Comparison of ENCODE assay signal across 27 cellular contexts in the genomic region with DNA sequence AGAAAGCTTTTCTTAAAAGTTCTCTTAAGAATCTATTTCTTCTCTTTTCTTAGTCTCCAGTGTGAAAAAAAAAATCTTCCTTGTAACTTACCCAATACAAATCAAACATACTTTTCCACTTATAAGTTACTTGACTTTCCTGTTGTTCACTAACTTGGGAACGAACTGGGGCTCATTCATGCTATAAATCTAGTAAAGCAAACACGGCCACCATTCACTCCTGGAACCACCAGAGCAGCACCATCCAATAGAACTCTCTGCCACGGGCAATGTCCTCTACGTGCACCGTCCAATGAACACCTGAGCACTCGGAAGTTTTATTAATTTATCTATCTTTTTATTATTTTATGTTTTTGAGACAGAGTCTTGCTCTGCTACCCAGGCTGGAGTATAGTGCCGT. TPM values are rescaled to one million over a fixed set of nuclear protein-coding genes. Genes with fewer than 3 reads are reported as not detected.
A peak's percentile ranks its signal among the peaks of the same experiment; 100 is the strongest.
DNase-seq lines count a peak whose midpoint lies in the region; ATAC-seq and TF ChIP-seq lines count a peak whose summit lies in the region.
"Had no signal": no experiment of that assay in that cellular context is flagged by ENCODE, and none has a peak within 500 bp of the region (broad histone marks: within the 10 kb centered on the region; RNA-seq: fewer than 3 reads in every experiment).

No MANE protein-coding gene starts in this region.

- H3K4me1 ChIP-seq in GM23338 (ENCODE audit: insufficient read depth) (peaks cover 9% of the 10 kb centered on the region; the same call in 1 of the 2 replicates), prostate gland (replicated peaks) (no peaks in the 10 kb centered on the region)

- TF ChIP-seq CTCF in GM23338 (conservative IDR thresholded peaks at IDR 0.05; ENCODE audit: low read depth in 2 of 2), result no peak
- TF ChIP-seq CTCF in VCaP (conservative IDR thresholded peaks at IDR 0.05), result no peak
- TF ChIP-seq CTCF in prostate gland (IDR thresholded peaks at IDR 0.05), result no peak

- peaks cover 5% of the 10 kb centered on the region; the same call in 2 of the 3 replicates for H3K4me1 Mint-ChIP-seq in GM23338

- peaks cover 15% of the 10 kb centered on the region for H4K20me1 ChIP-seq in GM23338 (replicated peaks; ENCODE audit: insufficient read depth)

- intact Hi-C loops in prostate gland (cut with DNase I), result no loop called here

- TF ChIP-seq POLR2A in prostate gland (IDR thresholded peaks at IDR 0.05), result no peak

- no peaks in the 10 kb centered on the region for H3K9me3 ChIP-seq in prostate gland
- H3K9me3 ChIP-seq: MG63, stomach had no signal

- H3K4me3 ChIP-seq in GM23338, result no peak overlapping the region
- no peak overlapping the region for H3K4me3 ChIP-seq in prostate gland
- H3K4me3 ChIP-seq: coronary artery, MG63, skin epidermis, stomach had no signal

- DNase-seq in GM23338 (ENCODE audit: low spot score) (no peak), kidney glomerular epithelial cell (lab: John Stamatoyannopoulos, UW) (peak; percentile 60), prostate gland (ENCODE audit: low spot score) (peak; percentile 42), cerebellar cortex (ENCODE audit: low spot score) (no peak), middle frontal gyrus (ENCODE audit: extremely low spot score, low spot score) (no peak), NOMO-1 (lab: John Stamatoyannopoulos, UW; ENCODE audit: unreplicated experiment in 2 of 2) (no peak)
- no peak for DNase-seq in stimulated activated CD4-positive, alpha-beta T cell treated with anti-CD3 and anti-CD28 coated beads, Interleukin-4, amount 100 ng/mL, for 24 hours
- DNase-seq: activated CD4-positive, CD25-positive, alpha-beta regulatory T cell; CD8-positive, alpha-beta memory T cell; DND-41; MG63; naive thymus-derived CD8-positive, alpha-beta T cell; NCI-H146; NCI-H2171 treated with DMSO at 0.1 percent for 48 hours; NCI-H82; stomach had no signal

- peaks cover 14% of the 10 kb centered on the region; the same call in 1 of the 2 replicates for H3K79me2 ChIP-seq in GM23338 (replicated peaks; ENCODE audit: insufficient read depth)

- H3K9me3 Mint-ChIP-seq in GM23338, result no peaks in the 10 kb centered on the region
- H3K9me3 Mint-ChIP-seq: activated T-helper 1 cell treated with anti-CD3 and anti-CD28 coated beads, Interleukin-12 subunit alpha, Interleukin-12 subunit beta, Interleukin-2, Interleukin-4 antibody, amounts not matched to agents 30 ng/mL and 10 ng/mL and 1 ng/mL, durations not matched to agents 14 hours and 24 hours and 36 hours; CD8-positive, alpha-beta memory T cell; IgD-negative memory B cell; naive thymus-derived CD8-positive, alpha-beta T cell had no signal

- peaks cover 1% of the 10 kb centered on the region for H3K27me3 Mint-ChIP-seq in GM23338 (ENCODE audit: insufficient read depth, low read depth, poor library complexity)
- H3K27me3 Mint-ChIP-seq: CD8-positive, alpha-beta memory T cell; IgD-negative memory B cell; naive thymus-derived CD8-positive, alpha-beta T cell had no signal

- peaks cover 62% of the 10 kb centered on the region for H3K36me3 Mint-ChIP-seq in GM23338 (ENCODE audit: low read depth)
- H3K36me3 Mint-ChIP-seq: IgD-negative memory B cell had no signal

- H3K4me3 Mint-ChIP-seq in GM23338, result no peak overlapping the region
- H3K4me3 Mint-ChIP-seq: activated T-helper 1 cell treated with anti-CD3 and anti-CD28 coated beads, Interleukin-12 subunit alpha, Interleukin-12 subunit beta, Interleukin-2, Interleukin-4 antibody, amounts not matched to agents 30 ng/mL and 10 ng/mL and 1 ng/mL, durations not matched to agents 14 hours and 24 hours and 36 hours; CD8-positive, alpha-beta memory T cell; IgD-negative memory B cell; naive thymus-derived CD8-positive, alpha-beta T cell had no signal

- no peak overlapping the region for H3K27ac Mint-ChIP-seq in GM23338
- H3K27ac Mint-ChIP-seq: activated T-helper 1 cell treated with anti-CD3 and anti-CD28 coated beads, Interleukin-12 subunit alpha, Interleukin-12 subunit beta, Interleukin-2, Interleukin-4 antibody, amounts not matched to agents 30 ng/mL and 10 ng/mL and 1 ng/mL, durations not matched to agents 14 hours and 24 hours and 36 hours; IgD-negative memory B cell had no signal

- no peak overlapping the region for H2AFZ ChIP-seq in GM23338

- no peak overlapping the region for H3K4me2 ChIP-seq in GM23338

- 45% methylated on average over 7 of the region's 7 CpGs for WGBS in prostate gland

- no peaks in the 10 kb centered on the region for H3K9me2 ChIP-seq in GM23338 (ENCODE audit: insufficient read depth)

- H3F3A ChIP-seq in GM23338 (replicated peaks; ENCODE audit: low read depth), result peaks cover 14% of the 10 kb centered on the region; the same call in 1 of the 2 replicates

- H3K27ac ChIP-seq in GM23338 (ENCODE audit: low read depth) (0 out of 2 replicates have a peak overlapping the region, but pooled peaks have one; percentile 4), VCaP (peak overlapping the region; percentile 74), prostate gland (peak overlapping the region; percentile 28 to 54)
- H3K27ac ChIP-seq: coronary artery, stomach had no signal

- no peak for ATAC-seq in GM23338
- ATAC-seq: naive thymus-derived CD8-positive, alpha-beta T cell; Panc1 had no signal

- H3K36me3 ChIP-seq in GM23338 (ENCODE audit: insufficient read depth) (peaks cover 35% of the 10 kb centered on the region), prostate gland (peaks cover 8 to 19% of the 10 kb centered on the region in 2 donors)

- H3K27me3 ChIP-seq in GM23338 (ENCODE audit: insufficient read depth) (no peaks in the 10 kb centered on the region), prostate gland (replicated peaks; ENCODE audit: insufficient read depth) (no peaks in the 10 kb centered on the region)
- H3K27me3 ChIP-seq: brain microvascular endothelial cell, MG63, stomach had no signal

TF ChIP-seq in GM23338, 12 proteins besides CTCF, POLR2A, EP300 and RAD21 (continues in another document):
- TF ChIP-seq POLR2AphosphoS5 (IDR thresholded peaks at IDR 0.05; ENCODE audit: low read depth) (no peak), EZH2 (IDR thresholded peaks at IDR 0.05; ENCODE audit: low read depth, unreplicated experiment) (no peak), JUNB (IDR thresholded peaks at IDR 0.05; ENCODE audit: unreplicated experiment) (no peak), EZH2phosphoT487 (IDR thresholded peaks at IDR 0.05; ENCODE audit: unreplicated experiment) (no peak), NANOG (IDR thresholded peaks at IDR 0.05; ENCODE audit: borderline replicate concordance) (no peak), ZNF114 (CRISPR knock-in tag; IDR thresholded peaks at IDR 0.05) (no peak), STAT1 (IDR thresholded peaks at IDR 0.05; ENCODE audit: unreplicated experiment) (no peak), ZNF331 (CRISPR knock-in tag; IDR thresholded peaks at IDR 0.05; ENCODE audit: low read depth) (no peak), CREB1 (CRISPR knock-in tag; IDR thresholded peaks at IDR 0.05; ENCODE audit: low read depth) (no peak)
- TF ChIP-seq, protein P1, sequence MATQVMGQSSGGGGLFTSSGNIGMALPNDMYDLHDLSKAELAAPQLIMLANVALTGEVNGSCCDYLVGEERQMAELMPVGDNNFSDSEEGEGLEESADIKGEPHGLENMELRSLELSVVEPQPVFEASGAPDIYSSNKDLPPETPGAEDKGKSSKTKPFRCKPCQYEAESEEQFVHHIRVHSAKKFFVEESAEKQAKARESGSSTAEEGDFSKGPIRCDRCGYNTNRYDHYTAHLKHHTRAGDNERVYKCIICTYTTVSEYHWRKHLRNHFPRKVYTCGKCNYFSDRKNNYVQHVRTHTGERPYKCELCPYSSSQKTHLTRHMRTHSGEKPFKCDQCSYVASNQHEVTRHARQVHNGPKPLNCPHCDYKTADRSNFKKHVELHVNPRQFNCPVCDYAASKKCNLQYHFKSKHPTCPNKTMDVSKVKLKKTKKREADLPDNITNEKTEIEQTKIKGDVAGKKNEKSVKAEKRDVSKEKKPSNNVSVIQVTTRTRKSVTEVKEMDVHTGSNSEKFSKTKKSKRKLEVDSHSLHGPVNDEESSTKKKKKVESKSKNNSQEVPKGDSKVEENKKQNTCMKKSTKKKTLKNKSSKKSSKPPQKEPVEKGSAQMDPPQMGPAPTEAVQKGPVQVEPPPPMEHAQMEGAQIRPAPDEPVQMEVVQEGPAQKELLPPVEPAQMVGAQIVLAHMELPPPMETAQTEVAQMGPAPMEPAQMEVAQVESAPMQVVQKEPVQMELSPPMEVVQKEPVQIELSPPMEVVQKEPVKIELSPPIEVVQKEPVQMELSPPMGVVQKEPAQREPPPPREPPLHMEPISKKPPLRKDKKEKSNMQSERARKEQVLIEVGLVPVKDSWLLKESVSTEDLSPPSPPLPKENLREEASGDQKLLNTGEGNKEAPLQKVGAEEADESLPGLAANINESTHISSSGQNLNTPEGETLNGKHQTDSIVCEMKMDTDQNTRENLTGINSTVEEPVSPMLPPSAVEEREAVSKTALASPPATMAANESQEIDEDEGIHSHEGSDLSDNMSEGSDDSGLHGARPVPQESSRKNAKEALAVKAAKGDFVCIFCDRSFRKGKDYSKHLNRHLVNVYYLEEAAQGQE (IDR thresholded peaks at IDR 0.05; ENCODE audit: unreplicated experiment), result no peak
- TF ChIP-seq, protein P2, sequence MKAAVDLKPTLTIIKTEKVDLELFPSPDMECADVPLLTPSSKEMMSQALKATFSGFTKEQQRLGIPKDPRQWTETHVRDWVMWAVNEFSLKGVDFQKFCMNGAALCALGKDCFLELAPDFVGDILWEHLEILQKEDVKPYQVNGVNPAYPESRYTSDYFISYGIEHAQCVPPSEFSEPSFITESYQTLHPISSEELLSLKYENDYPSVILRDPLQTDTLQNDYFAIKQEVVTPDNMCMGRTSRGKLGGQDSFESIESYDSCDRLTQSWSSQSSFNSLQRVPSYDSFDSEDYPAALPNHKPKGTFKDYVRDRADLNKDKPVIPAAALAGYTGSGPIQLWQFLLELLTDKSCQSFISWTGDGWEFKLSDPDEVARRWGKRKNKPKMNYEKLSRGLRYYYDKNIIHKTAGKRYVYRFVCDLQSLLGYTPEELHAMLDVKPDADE (IDR thresholded peaks at IDR 0.05), result no peak

RNA-seq across cellular contexts. Expression of a gene that starts 20.7 kb away (rescaled TPM):
- 60.3 and 62.8 TPM in 2 replicates for total RNA-seq in GM23338 (2014; rRNA removed; shearing (Covaris generic))
- 30.7 and 34.2 TPM in 2 replicates for polyA plus RNA-seq in GM23338 (2016; fragmentation: Nextera tagmentation; extraction: Ambion mirVana)
- total RNA-seq in prostate gland, result 10 to 100 TPM; 33.5 to 51.2 TPM

RNA-seq across cellular contexts. Expression of a gene that starts 23.0 kb away (rescaled TPM):
- 0.70 and 2.2 TPM in 2 replicates for total RNA-seq in GM23338 (2014; rRNA removed; shearing (Covaris generic))
- 0.50 and 0.80 TPM in 2 replicates for polyA plus RNA-seq in GM23338 (2016; fragmentation: Nextera tagmentation; extraction: Ambion mirVana)
- under 1 TPM in 1 of 2 donors, not detected in 1; 0.80 TPM for total RNA-seq in prostate gland
- total RNA-seq: fibroblast of villous mesenchyme; naive thymus-derived CD8-positive, alpha-beta T cell; posterior vena cava; stomach; ureter had no signal
- polyA plus RNA-seq: CD8-positive, alpha-beta memory T cell had no signal

RNA-seq across cellular contexts. Expression of a gene that starts 24.5 kb away (rescaled TPM):
- total RNA-seq in GM23338 (2014; rRNA removed; shearing (Covaris generic)), result 0.62 and 1.3 TPM in 2 replicates
- polyA plus RNA-seq in GM23338 (2016; fragmentation: Nextera tagmentation; extraction: Ambion mirVana), result 0.47 and 0.59 TPM in 2 replicates
- total RNA-seq in prostate gland, result 10 to 100 TPM; 23.0 to 29.1 TPM
- polyA plus RNA-seq: CD8-positive, alpha-beta memory T cell; IgD-negative memory B cell had no signal

RNA-seq across cellular contexts. Expression of a gene that starts 27.4 kb away (rescaled TPM):
- not detected in 2 replicates for total RNA-seq in GM23338 (2014; rRNA removed; shearing (Covaris generic))
- polyA plus RNA-seq in GM23338 (2016; fragmentation: Nextera tagmentation; extraction: Ambion mirVana), result 0.47 and 0.82 TPM in 2 replicates
- not detected for total RNA-seq in prostate gland
- total RNA-seq: fibroblast of villous mesenchyme, posterior vena cava, stomach, ureter had no signal
- polyA plus RNA-seq: H1 had no signal

RNA-seq across cellular contexts. Expression of a gene that starts 50.9 kb away (rescaled TPM):
- 5.9 and 10.2 TPM in 2 replicates for total RNA-seq in GM23338 (2014; rRNA removed; shearing (Covaris generic))
- 7.8 and 7.9 TPM in 2 replicates for polyA plus RNA-seq in GM23338 (2016; fragmentation: Nextera tagmentation; extraction: Ambion mirVana)
- 10 to 100 TPM; 16.9 to 17.2 TPM for total RNA-seq in prostate gland
- polyA plus RNA-seq: CD8-positive, alpha-beta memory T cell had no signal

Comparison
In these comparisons a context has a peak if more than half of its experiments do, and no peak if none do; other contexts are left out.
1. DNase-seq: peak in kidney glomerular epithelial cell (single experiment) and prostate gland (single experiment); none in GM23338 (single experiment), cerebellar cortex (single experiment), middle frontal gyrus (single experiment), stimulated activated CD4-positive, alpha-beta T cell treated with anti-CD3 and anti-CD28 coated beads, Interleukin-4, amount 100 ng/mL, for 24 hours (single experiment) and NOMO-1 (0 of 2).
2. H3K27ac ChIP-seq: peak in every context shown above with its lines; median percentile 74 in VCaP; 41 in prostate gland; 4 in GM23338.
3. RNA of a gene that starts 24.5 kb away (total RNA-seq): 23.0 to 29.1 TPM in prostate gland; 0.62 to 1.3 TPM in GM23338; every median in the first group is over 10 times any median in the second.